In the genomic region with DNA sequence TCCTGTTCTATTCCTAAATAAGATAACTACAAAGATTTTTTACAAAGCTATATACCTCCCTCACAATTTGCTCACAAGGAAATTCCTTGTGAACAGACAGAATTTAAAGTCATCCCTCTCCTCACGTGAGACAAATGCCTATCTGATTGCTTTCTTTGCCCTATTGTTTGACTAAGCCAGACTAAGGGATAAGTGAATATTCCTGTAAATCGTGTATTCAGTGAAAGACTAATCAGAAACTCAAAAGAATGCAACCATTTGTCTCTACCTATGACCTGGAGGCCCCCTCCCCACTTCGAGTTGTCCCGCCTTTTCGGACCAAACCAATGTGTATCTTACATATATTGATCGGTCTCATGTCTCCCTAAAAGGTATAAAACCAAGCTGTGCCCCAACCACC, we compare ENCODE assay signal across 19 cellular contexts. TPM values are rescaled to one million over a fixed set of nuclear protein-coding genes. Genes with fewer than 3 reads are reported as not detected.
DNase-seq lines count a peak whose midpoint lies in the region; ATAC-seq and TF ChIP-seq lines count a peak whose summit lies in the region.
"Had no signal": no experiment of that assay in that cellular context is flagged by ENCODE, and none has a peak within 500 bp of the region (broad histone marks: within the 10 kb centered on the region; RNA-seq: fewer than 3 reads in every experiment).

No MANE protein-coding gene starts in this region.

- H3K4ac ChIP-seq in mesendoderm (ENCODE audit: low read depth, low read length), result no peak overlapping the region

- H3K4me1 ChIP-seq in HUES64 (ENCODE audit: insufficient read depth, low read length) (peaks cover 12% of the 10 kb centered on the region), mesendoderm (ENCODE audit: control insufficient read depth, low read depth, low read length) (no peaks in the 10 kb centered on the region)
- H3K4me1 ChIP-seq: A549, Caco-2 had no signal

- H3K56ac ChIP-seq in mesendoderm (ENCODE audit: low read length), result no peak overlapping the region

- no peaks in the 10 kb centered on the region for H3K27me3 Mint-ChIP-seq in WTC11 (ENCODE audit: low read depth)
- H3K27me3 Mint-ChIP-seq: CD4-positive, alpha-beta T cell had no signal

- peaks cover 7% of the 10 kb centered on the region; the same call in 1 of the 2 replicates for H3K9me3 Mint-ChIP-seq in WTC11
- H3K9me3 Mint-ChIP-seq: CD4-positive, alpha-beta T cell had no signal

- H4K5ac ChIP-seq in mesendoderm (ENCODE audit: low read length), result no peak overlapping the region

- 0 out of 2 replicates have a peak overlapping the region, but pooled peaks have one; percentile 46 for H3K27ac ChIP-seq in HUES64 (ENCODE audit: low read depth, low read length)
- no peak overlapping the region for H3K27ac ChIP-seq in mesendoderm (ENCODE audit: low read depth, low read length)
- H3K27ac ChIP-seq: 22Rv1, A549, C4-2B had no signal

- H3K4me1 Mint-ChIP-seq in WTC11, result peaks cover 30% of the 10 kb centered on the region

- H2BK5ac ChIP-seq in mesendoderm (ENCODE audit: low read length), result no peak overlapping the region

- DNase-seq in ELF-1 (ENCODE audit: low read depth, low spot score) (peak; percentile 18), WTC11 (ENCODE audit: low spot score) (no peak), mesendoderm (peak; percentile 82), Kasumi-1 (lab: John Stamatoyannopoulos, UW) (no peak), NCI-H1436 treated with DMSO at 0.1 percent for 48 hours (lab: John Stamatoyannopoulos, UW) (no peak), lower leg skin (ENCODE audit: low spot score in 2 of 2) (no peak)
- DNase-seq: AML-193; Caco-2; CD4-positive, alpha-beta T cell; DMS153; DMS79; GF-D8; IMR-90 had no signal

- peaks cover 12% of the 10 kb centered on the region for H3K36me3 Mint-ChIP-seq in WTC11

- no peak overlapping the region for H3K23ac ChIP-seq in mesendoderm (ENCODE audit: low read length)

- H2AK5ac ChIP-seq in mesendoderm (ENCODE audit: low read length), result no peak overlapping the region

- no peak overlapping the region for H3K4me2 ChIP-seq in mesendoderm (ENCODE audit: low read length)
- H3K4me2 ChIP-seq: A549 had no signal

- ATAC-seq in WTC11, result peak; percentile 71
- ATAC-seq: A549, K562 had no signal

- H3K27me3 ChIP-seq in HUES64 (ENCODE audit: insufficient read depth, low read length), result no peaks in the 10 kb centered on the region
- H3K27me3 ChIP-seq in mesendoderm (ENCODE audit: insufficient read depth, low read length, poor library complexity), result no peaks in the 10 kb centered on the region

- no peak overlapping the region for H3K18ac ChIP-seq in mesendoderm (ENCODE audit: low read length)

- H3K79me1 ChIP-seq in mesendoderm (ENCODE audit: low read length), result no peaks in the 10 kb centered on the region

- POLR2A ChIA-PET in WTC11 (lab: Charles Lee), result no interaction called here

- no peak overlapping the region for H4K8ac ChIP-seq in mesendoderm (ENCODE audit: low read depth, low read length)

- no peak overlapping the region for H3K4me3 Mint-ChIP-seq in WTC11
- H3K4me3 Mint-ChIP-seq: CD4-positive, alpha-beta T cell had no signal

- no peak overlapping the region for H3K4me3 ChIP-seq in HUES64 (ENCODE audit: low read length)
- H3K4me3 ChIP-seq in mesendoderm (ENCODE audit: low read length), result no peak overlapping the region
- no peak overlapping the region for H3K4me3 ChIP-seq in lower leg skin (ENCODE audit: low read depth, poor library complexity, severe bottlenecking)
- H3K4me3 ChIP-seq: A549, HAP-1, K562 had no signal

- 70% methylated on average over 6 of the region's 6 CpGs for WGBS in HUES64
- WGBS in mesendoderm (ENCODE audit: extremely low coverage, insufficient coverage, low lambda C conversion rate), result no CpG with 5 or more reads among the region's 6 CpGs
- 76 to 94% methylated on average over 6 of the region's 6 CpGs for WGBS in lower leg skin, 2 donors

- peak overlapping the region; percentile 92 for H3K27ac Mint-ChIP-seq in WTC11
- H3K27ac Mint-ChIP-seq: CD4-positive, alpha-beta T cell had no signal

- CTCF ChIA-PET in WTC11 (lab: Charles Lee), result interaction anchor here (1.2 kb wide), 1 partner anchor 22 kb away, joined by 11 read pairs; no protein-coding TSS in a partner anchor

- H3K79me2 ChIP-seq in mesendoderm (ENCODE audit: control insufficient read depth, insufficient read depth, low read length), result no peaks in the 10 kb centered on the region

- no peak overlapping the region for H3K9ac ChIP-seq in HUES64 (ENCODE audit: low read depth, low read length)
- H3K9ac ChIP-seq in mesendoderm (ENCODE audit: low read length), result no peak overlapping the region

- intact Hi-C loops in lower leg skin (cut with DNase I; ENCODE audit: low total_unique reads), result no loop called here

- no peaks in the 10 kb centered on the region for H3K36me3 ChIP-seq in HUES64 (ENCODE audit: insufficient read depth, low read length)
- no peaks in the 10 kb centered on the region for H3K36me3 ChIP-seq in mesendoderm (ENCODE audit: control insufficient read depth, insufficient read depth, low read length)
- H3K36me3 ChIP-seq: HAP-1 had no signal

- TF ChIP-seq CTCF in WTC11 (IDR thresholded peaks at IDR 0.05) (no peak), lower leg skin (IDR thresholded peaks at IDR 0.05) (no peak)

- H2BK15ac ChIP-seq in mesendoderm (replicated peaks; ENCODE audit: low read depth), result no peak overlapping the region

- H3K9me3 ChIP-seq in HUES64 (ENCODE audit: insufficient read depth, low read depth, low read length), result peaks cover 9% of the 10 kb centered on the region; the same call in 1 of the 2 replicates
- H3K9me3 ChIP-seq: A549, Caco-2 had no signal

- TF ChIP-seq POLR2A in lower leg skin (IDR thresholded peaks at IDR 0.05), result no peak

- no peak overlapping the region for H2BK120ac ChIP-seq in mesendoderm (ENCODE audit: low read depth, low read length)

TF ChIP-seq in WTC11, 78 proteins besides CTCF, POLR2A, EP300 and RAD21 (continues in another document):
- TF ChIP-seq PRRX2 (CRISPR knock-in tag; IDR thresholded peaks at IDR 0.05) (no peak), SOX15 (CRISPR knock-in tag; IDR thresholded peaks at IDR 0.05) (no peak), ZNF671 (CRISPR knock-in tag; IDR thresholded peaks at IDR 0.05) (no peak)
- TF ChIP-seq, protein P1, sequence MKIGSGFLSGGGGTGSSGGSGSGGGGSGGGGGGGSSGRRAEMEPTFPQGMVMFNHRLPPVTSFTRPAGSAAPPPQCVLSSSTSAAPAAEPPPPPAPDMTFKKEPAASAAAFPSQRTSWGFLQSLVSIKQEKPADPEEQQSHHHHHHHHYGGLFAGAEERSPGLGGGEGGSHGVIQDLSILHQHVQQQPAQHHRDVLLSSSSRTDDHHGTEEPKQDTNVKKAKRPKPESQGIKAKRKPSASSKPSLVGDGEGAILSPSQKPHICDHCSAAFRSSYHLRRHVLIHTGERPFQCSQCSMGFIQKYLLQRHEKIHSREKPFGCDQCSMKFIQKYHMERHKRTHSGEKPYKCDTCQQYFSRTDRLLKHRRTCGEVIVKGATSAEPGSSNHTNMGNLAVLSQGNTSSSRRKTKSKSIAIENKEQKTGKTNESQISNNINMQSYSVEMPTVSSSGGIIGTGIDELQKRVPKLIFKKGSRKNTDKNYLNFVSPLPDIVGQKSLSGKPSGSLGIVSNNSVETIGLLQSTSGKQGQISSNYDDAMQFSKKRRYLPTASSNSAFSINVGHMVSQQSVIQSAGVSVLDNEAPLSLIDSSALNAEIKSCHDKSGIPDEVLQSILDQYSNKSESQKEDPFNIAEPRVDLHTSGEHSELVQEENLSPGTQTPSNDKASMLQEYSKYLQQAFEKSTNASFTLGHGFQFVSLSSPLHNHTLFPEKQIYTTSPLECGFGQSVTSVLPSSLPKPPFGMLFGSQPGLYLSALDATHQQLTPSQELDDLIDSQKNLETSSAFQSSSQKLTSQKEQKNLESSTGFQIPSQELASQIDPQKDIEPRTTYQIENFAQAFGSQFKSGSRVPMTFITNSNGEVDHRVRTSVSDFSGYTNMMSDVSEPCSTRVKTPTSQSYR (CRISPR knock-in tag; IDR thresholded peaks at IDR 0.05), result no peak
- TF ChIP-seq, protein P2, sequence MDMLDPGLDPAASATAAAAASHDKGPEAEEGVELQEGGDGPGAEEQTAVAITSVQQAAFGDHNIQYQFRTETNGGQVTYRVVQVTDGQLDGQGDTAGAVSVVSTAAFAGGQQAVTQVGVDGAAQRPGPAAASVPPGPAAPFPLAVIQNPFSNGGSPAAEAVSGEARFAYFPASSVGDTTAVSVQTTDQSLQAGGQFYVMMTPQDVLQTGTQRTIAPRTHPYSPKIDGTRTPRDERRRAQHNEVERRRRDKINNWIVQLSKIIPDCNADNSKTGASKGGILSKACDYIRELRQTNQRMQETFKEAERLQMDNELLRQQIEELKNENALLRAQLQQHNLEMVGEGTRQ (CRISPR knock-in tag; IDR thresholded peaks at IDR 0.05), result no peak
- TF ChIP-seq, protein P3, sequence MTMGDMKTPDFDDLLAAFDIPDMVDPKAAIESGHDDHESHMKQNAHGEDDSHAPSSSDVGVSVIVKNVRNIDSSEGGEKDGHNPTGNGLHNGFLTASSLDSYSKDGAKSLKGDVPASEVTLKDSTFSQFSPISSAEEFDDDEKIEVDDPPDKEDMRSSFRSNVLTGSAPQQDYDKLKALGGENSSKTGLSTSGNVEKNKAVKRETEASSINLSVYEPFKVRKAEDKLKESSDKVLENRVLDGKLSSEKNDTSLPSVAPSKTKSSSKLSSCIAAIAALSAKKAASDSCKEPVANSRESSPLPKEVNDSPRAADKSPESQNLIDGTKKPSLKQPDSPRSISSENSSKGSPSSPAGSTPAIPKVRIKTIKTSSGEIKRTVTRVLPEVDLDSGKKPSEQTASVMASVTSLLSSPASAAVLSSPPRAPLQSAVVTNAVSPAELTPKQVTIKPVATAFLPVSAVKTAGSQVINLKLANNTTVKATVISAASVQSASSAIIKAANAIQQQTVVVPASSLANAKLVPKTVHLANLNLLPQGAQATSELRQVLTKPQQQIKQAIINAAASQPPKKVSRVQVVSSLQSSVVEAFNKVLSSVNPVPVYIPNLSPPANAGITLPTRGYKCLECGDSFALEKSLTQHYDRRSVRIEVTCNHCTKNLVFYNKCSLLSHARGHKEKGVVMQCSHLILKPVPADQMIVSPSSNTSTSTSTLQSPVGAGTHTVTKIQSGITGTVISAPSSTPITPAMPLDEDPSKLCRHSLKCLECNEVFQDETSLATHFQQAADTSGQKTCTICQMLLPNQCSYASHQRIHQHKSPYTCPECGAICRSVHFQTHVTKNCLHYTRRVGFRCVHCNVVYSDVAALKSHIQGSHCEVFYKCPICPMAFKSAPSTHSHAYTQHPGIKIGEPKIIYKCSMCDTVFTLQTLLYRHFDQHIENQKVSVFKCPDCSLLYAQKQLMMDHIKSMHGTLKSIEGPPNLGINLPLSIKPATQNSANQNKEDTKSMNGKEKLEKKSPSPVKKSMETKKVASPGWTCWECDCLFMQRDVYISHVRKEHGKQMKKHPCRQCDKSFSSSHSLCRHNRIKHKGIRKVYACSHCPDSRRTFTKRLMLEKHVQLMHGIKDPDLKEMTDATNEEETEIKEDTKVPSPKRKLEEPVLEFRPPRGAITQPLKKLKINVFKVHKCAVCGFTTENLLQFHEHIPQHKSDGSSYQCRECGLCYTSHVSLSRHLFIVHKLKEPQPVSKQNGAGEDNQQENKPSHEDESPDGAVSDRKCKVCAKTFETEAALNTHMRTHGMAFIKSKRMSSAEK (CRISPR knock-in tag; IDR thresholded peaks at IDR 0.05; ENCODE audit: borderline replicate concordance), result no peak

RNA-seq across cellular contexts. Expression of a gene that starts 15.3 kb away (rescaled TPM):
- 16.1 TPM for polyA plus RNA-seq in HUES64 (2013, experiment 1 of 2)
- 17.0 TPM for polyA plus RNA-seq in HUES64 (2013, experiment 2 of 2)
- total RNA-seq in WTC11 (2021) (12.3 to 16.2 TPM (median 12.5 TPM) in 3 replicates), lower leg skin (10 to 100 TPM; 21.6 to 26.8 (median 23.8) TPM)
- polyA plus RNA-seq in mesendoderm (2013, experiment 1 of 2), result 11.0 TPM
- 11.1 TPM for polyA plus RNA-seq in mesendoderm (2013, experiment 2 of 2)

Comparison
In these comparisons a context has a peak if more than half of its experiments do, and no peak if none do; other contexts are left out.
1. DNase-seq: peak in ELF-1 (single experiment) and mesendoderm (single experiment); none in WTC11 (single experiment), Kasumi-1 (0 of 2), NCI-H1436 treated with DMSO at 0.1 percent for 48 hours (single experiment) and lower leg skin (0 of 2).